Comparison of ENCODE assay signal across 13 cellular contexts in genomic region chr9:110252509-110253139, GRCh38. TPM values are rescaled to one million over a fixed set of nuclear protein-coding genes. Genes with fewer than 3 reads are reported as not detected.
A peak's percentile ranks its signal among the peaks of the same experiment; 100 is the strongest.
DNase-seq lines count a peak whose midpoint lies in the region; TF ChIP-seq lines count a peak whose summit lies in the region.
"Had no signal": no experiment of that assay in that cellular context is flagged by ENCODE, and none has a peak within 500 bp of the region (broad histone marks: within the 10 kb centered on the region; RNA-seq: fewer than 3 reads in every experiment).

No MANE protein-coding gene starts in this region.

- peaks cover 0 to 2% (median 0%) of the 10 kb centered on the region in 7 donors for H3K9me3 Mint-ChIP-seq in CD14-positive monocyte
- H3K9me3 Mint-ChIP-seq in activated T-helper 1 cell treated with anti-CD3 and anti-CD28 coated beads, Interleukin-12 subunit alpha, Interleukin-12 subunit beta, Interleukin-2, Interleukin-4 antibody, amounts not matched to agents 30 ng/mL and 10 ng/mL and 1 ng/mL, durations not matched to agents 14 hours and 24 hours and 36 hours = no peaks in the 10 kb centered on the region

- H3K9me3 ChIP-seq in adipocyte (ENCODE audit: control insufficient read depth, low read length) (no peaks in the 10 kb centered on the region), liver (ENCODE audit: control insufficient read depth in 4 of 4, low read length in 3 of 4) (no peaks in the 10 kb centered on the region)
- H3K9me3 ChIP-seq: sigmoid colon had no signal

- peak overlapping the region in 1 of 2 donors; percentile 53 for H3K27ac ChIP-seq in liver (ENCODE audit: low read depth in 1 of 2, low read length in 2 of 2)
- H3K27ac ChIP-seq: cardiac muscle cell had no signal

- peak overlapping the region; percentile 14 to 82 (median 49) for H3K27ac Mint-ChIP-seq in CD14-positive monocyte
- no peak overlapping the region for H3K27ac Mint-ChIP-seq in activated T-helper 1 cell treated with anti-CD3 and anti-CD28 coated beads, Interleukin-12 subunit alpha, Interleukin-12 subunit beta, Interleukin-2, Interleukin-4 antibody, amounts not matched to agents 30 ng/mL and 10 ng/mL and 1 ng/mL, durations not matched to agents 14 hours and 24 hours and 36 hours

- peak overlapping the region in 1 of 2 donors; percentile 52 for H3K4me3 Mint-ChIP-seq in CD14-positive monocyte
- H3K4me3 Mint-ChIP-seq in activated T-helper 1 cell treated with anti-CD3 and anti-CD28 coated beads, Interleukin-12 subunit alpha, Interleukin-12 subunit beta, Interleukin-2, Interleukin-4 antibody, amounts not matched to agents 30 ng/mL and 10 ng/mL and 1 ng/mL, durations not matched to agents 14 hours and 24 hours and 36 hours = no peak overlapping the region

- H3K4me3 ChIP-seq in adipocyte (ENCODE audit: low read length) (peak overlapping the region; percentile 89), liver (ENCODE audit: low read depth in 1 of 3, low read length in 3 of 3) (no peak overlapping the region)
- H3K4me3 ChIP-seq: cardiac muscle cell, sigmoid colon had no signal

- H3K27me3 ChIP-seq in adipocyte (replicated peaks; ENCODE audit: control insufficient read depth, insufficient read depth, low read length) (no peaks in the 10 kb centered on the region), liver (ENCODE audit: control insufficient read depth in 4 of 4, insufficient read depth in 4 of 4, low read length in 3 of 4) (no peaks in the 10 kb centered on the region)
- H3K27me3 ChIP-seq: cardiac muscle cell, sigmoid colon had no signal

- H3K9ac ChIP-seq in adipocyte (ENCODE audit: low read length) (no peak overlapping the region), liver (ENCODE audit: low read depth in 1 of 2, low read length in 2 of 2) (no peak overlapping the region)

- no peak for TF ChIP-seq CTCF in CD14-positive monocyte (IDR thresholded peaks at IDR 0.05)
- no peak for TF ChIP-seq CTCF in liver (IDR thresholded peaks at IDR 0.05; ENCODE audit: low read depth, low read length, missing input control)

- peaks cover 39% of the 10 kb centered on the region for H3K4me1 Mint-ChIP-seq in CD14-positive monocyte
- peaks cover 66% of the 10 kb centered on the region for H3K4me1 Mint-ChIP-seq in activated T-helper 1 cell treated with anti-CD3 and anti-CD28 coated beads, Interleukin-12 subunit alpha, Interleukin-12 subunit beta, Interleukin-2, Interleukin-4 antibody, amounts not matched to agents 30 ng/mL and 10 ng/mL and 1 ng/mL, durations not matched to agents 14 hours and 24 hours and 36 hours (ENCODE audit: low read depth)

- H3K36me3 ChIP-seq in adipocyte (ENCODE audit: control insufficient read depth, insufficient read depth, low read length, severe bottlenecking) = peaks cover 29% of the 10 kb centered on the region
- H3K36me3 ChIP-seq in liver (ENCODE audit: control insufficient read depth in 4 of 4, insufficient read depth in 3 of 4, low read depth in 1 of 4, low read length in 3 of 4) = peaks cover 2 to 16% (median 8%) of the 10 kb centered on the region in 4 donors

- CTCF ChIA-PET in HEK293T (lab: Yijun Ruan, JAX) = no interaction called here

- intact Hi-C loops in CD14-positive monocyte (cut with micrococcal nuclease) = loop anchor here in 1 of 2 donors (10.0 kb wide), 2 partner anchors 82 to 188 kb away; partner anchors contain the start of gene TXNDC8
- intact Hi-C loops in activated T-helper 1 cell treated with anti-CD3 and anti-CD28 coated beads, Interleukin-12 subunit alpha, Interleukin-12 subunit beta, Interleukin-2, Interleukin-4 antibody, amounts not matched to agents 30 ng/mL and 10 ng/mL and 1 ng/mL, durations not matched to agents 14 hours and 24 hours and 36 hours (cut with micrococcal nuclease) = loop anchor here (10.0 kb wide), 3 partner anchors 372 to 1138 kb away; partner anchors contain the start of gene TMEM245

- H3K36me3 Mint-ChIP-seq in CD14-positive monocyte = peaks cover 25 to 35% of the 10 kb centered on the region in 2 donors
- peaks cover 44% of the 10 kb centered on the region for H3K36me3 Mint-ChIP-seq in activated T-helper 1 cell treated with anti-CD3 and anti-CD28 coated beads, Interleukin-12 subunit alpha, Interleukin-12 subunit beta, Interleukin-2, Interleukin-4 antibody, amounts not matched to agents 30 ng/mL and 10 ng/mL and 1 ng/mL, durations not matched to agents 14 hours and 24 hours and 36 hours (ENCODE audit: low read depth)

- H3K4me1 ChIP-seq in adipocyte (ENCODE audit: control insufficient read depth, insufficient read depth, low read length) (peaks cover 22% of the 10 kb centered on the region), liver (ENCODE audit: control insufficient read depth in 4 of 4, insufficient read depth in 4 of 4, low read length in 3 of 4) (peaks cover 0 to 33% (median 14%) of the 10 kb centered on the region in 4 donors)

- in situ Hi-C loops in G401 (cut with HindIII; ENCODE audit: low sequenced_read_pairs) = no loop called here

- no peak for TF ChIP-seq RAD21 in liver (IDR thresholded peaks at IDR 0.05)

- H3K27me3 Mint-ChIP-seq in CD14-positive monocyte (ENCODE audit: low read depth in 3 of 3) = peaks cover 0 to 2% (median 0%) of the 10 kb centered on the region in 3 donors
- peaks cover 2% of the 10 kb centered on the region for H3K27me3 Mint-ChIP-seq in activated T-helper 1 cell treated with anti-CD3 and anti-CD28 coated beads, Interleukin-12 subunit alpha, Interleukin-12 subunit beta, Interleukin-2, Interleukin-4 antibody, amounts not matched to agents 30 ng/mL and 10 ng/mL and 1 ng/mL, durations not matched to agents 14 hours and 24 hours and 36 hours (ENCODE audit: insufficient read depth)

- 57% methylated on average over 10 of the region's 10 CpGs for WGBS in liver

- DNase-seq in CD14-positive monocyte (ENCODE audit: low spot score) (no peak), HEK293T (ENCODE audit: extremely low spot score) (no peak), adipocyte (ENCODE audit: low read depth) (no peak), NCI-H1436 (lab: John Stamatoyannopoulos, UW) (no peak), OCI-M1 (lab: John Stamatoyannopoulos, UW) (no peak), G401 (ENCODE audit: low spot score) (no peak)
- no peak for DNase-seq in activated T-helper 1 cell treated with anti-CD3 and anti-CD28 coated beads, Interleukin-12 subunit alpha, Interleukin-12 subunit beta, Interleukin-2, Interleukin-4 antibody, amounts not matched to agents 30 ng/mL and 10 ng/mL and 1 ng/mL, durations not matched to agents 14 hours and 24 hours and 36 hours (ENCODE audit: low spot score)
- DNase-seq: activated CD4-positive, alpha-beta T cell treated with anti-CD3 and anti-CD28 coated beads for 4 hours; SHP77; sigmoid colon had no signal

- POLR2A ChIA-PET in HEK293T (lab: Yijun Ruan, JAX) = no interaction called here

TF ChIP-seq in HEK293T, 16 proteins besides CTCF, POLR2A, EP300 and RAD21:
- TF ChIP-seq ZNF384 (IDR thresholded peaks at IDR 0.05) (peak; percentile 54; the same call in 1 of the 2 replicates), FOXA1 (IDR thresholded peaks at IDR 0.05) (no peak)

TF ChIP-seq in liver, 16 proteins besides CTCF, POLR2A, EP300 and RAD21 (continues in another document):
- TF ChIP-seq NR2F2 (IDR thresholded peaks at IDR 0.05) (no peak), GABPA (IDR thresholded peaks at IDR 0.05 in 1 of 2, conservative IDR thresholded peaks at IDR 0.05 in 1 of 2) (no peak), MAX (IDR thresholded peaks at IDR 0.05) (no peak), ATF3 (IDR thresholded peaks at IDR 0.05) (no peak), ZBTB33 (IDR thresholded peaks at IDR 0.05) (no peak), RXRA (IDR thresholded peaks at IDR 0.05) (peak; percentile 49 to 58), SP1 (IDR thresholded peaks at IDR 0.05) (peak; percentile 47), JUND (IDR thresholded peaks at IDR 0.05) (no peak), HNF4G (IDR thresholded peaks at IDR 0.05) (peak; percentile 34), EGR1 (IDR thresholded peaks at IDR 0.05; ENCODE audit: low read depth in 2 of 2) (no peak), YY1 (IDR thresholded peaks at IDR 0.05) (no peak), TAF1 (conservative IDR thresholded peaks at IDR 0.05) (no peak), FOXA1 (IDR thresholded peaks at IDR 0.05) (no peak), HNF4A (conservative IDR thresholded peaks at IDR 0.05) (peak; percentile 82 to 84)

RNA-seq across cellular contexts. Expression of gene TXN, which starts 3.7 kb away (rescaled TPM):
- polyA plus RNA-seq in CD14-positive monocyte (100 to 1,000 TPM; 209 to 224 TPM), liver (100 to 1,000 TPM; 183 to 400 TPM)
- total RNA-seq in liver = 100 to 1,000 TPM in 1 of 2 donors, 10 to 100 TPM in 1; 65.4 to 111 TPM
- total RNA-seq in activated T-helper 1 cell treated with anti-CD3 and anti-CD28 coated beads, Interleukin-12 subunit alpha, Interleukin-12 subunit beta, Interleukin-2, Interleukin-4 antibody, amounts not matched to agents 30 ng/mL and 10 ng/mL and 1 ng/mL, durations not matched to agents 14 hours and 24 hours and 36 hours = 412 and 422 TPM in 2 replicates
- total RNA-seq in G401 (2014; rRNA removed; shearing (Covaris generic)) = 323 and 340 TPM in 2 replicates

RNA-seq across cellular contexts. Expression of gene C9orf152, which starts 44.7 kb away (rescaled TPM):
- polyA plus RNA-seq in CD14-positive monocyte = not detected
- under 1 TPM in 1 of 2 donors, not detected in 1; 0.08 TPM for total RNA-seq in liver
- under 1 TPM; 0.20 to 0.29 TPM for polyA plus RNA-seq in liver
- not detected in 2 replicates for total RNA-seq in activated T-helper 1 cell treated with anti-CD3 and anti-CD28 coated beads, Interleukin-12 subunit alpha, Interleukin-12 subunit beta, Interleukin-2, Interleukin-4 antibody, amounts not matched to agents 30 ng/mL and 10 ng/mL and 1 ng/mL, durations not matched to agents 14 hours and 24 hours and 36 hours
- not detected in 2 replicates for total RNA-seq in G401 (2014; rRNA removed; shearing (Covaris generic))
- total RNA-seq: cardiac muscle cell, lung microvascular endothelial cell, sigmoid colon had no signal
- polyA plus RNA-seq: cardiac muscle cell had no signal
